Comparison of ENCODE assay signal across 11 cellular contexts in genomic region chr18:7945882-7946281, GRCh38.
DNase-seq lines count a peak whose midpoint lies in the region; ATAC-seq and TF ChIP-seq lines count a peak whose summit lies in the region.
"Had no signal": no experiment of that assay in that cellular context is flagged by ENCODE, and none has a peak within 500 bp of the region (broad histone marks: within the 10 kb centered on the region; RNA-seq: fewer than 3 reads in every experiment).

No MANE protein-coding gene starts in this region.

- intact Hi-C loops in left lung (cut with DNase I): no loop called here

- TF ChIP-seq CTCF in brain (conservative IDR thresholded peaks at IDR 0.05) (no peak), left lung (IDR thresholded peaks at IDR 0.05) (no peak)

- H3K79me2 ChIP-seq in ACC112 (ENCODE audit: control insufficient read depth, insufficient read depth, low read length, unreplicated experiment): no peaks in the 10 kb centered on the region

- H3K4me1 Mint-ChIP-seq in brain: peaks cover 56% of the 10 kb centered on the region

- H3K4me3 Mint-ChIP-seq in brain: peak overlapping the region; percentile 4 to 87 (median 75)

- DNase-seq in left lung: no peak
- DNase-seq in NCI-H146 (lab: John Stamatoyannopoulos, UW): no peak
- no peak for DNase-seq in NCI-H446 treated with DMSO at 0.1 percent for 48 hours (lab: John Stamatoyannopoulos, UW)
- no peak for DNase-seq in DMS79 treated with DMSO at 0.1 percent for 48 hours (lab: John Stamatoyannopoulos, UW)
- DNase-seq: activated CD4-positive, alpha-beta T cell treated with anti-CD3 and anti-CD28 coated beads, Interleukin-2, amount 50 U/mL, for 1 hour; psoas muscle had no signal

- no peaks in the 10 kb centered on the region for H3K9me3 ChIP-seq in left lung
- H3K9me3 ChIP-seq: psoas muscle had no signal

- ATAC-seq in HG03432 (IDR thresholded peaks at IDR 0.05; ENCODE audit: unreplicated experiment): peak; percentile 66
- ATAC-seq in left lung: peak; percentile 87
- no peak for ATAC-seq in HG03565 (IDR thresholded peaks at IDR 0.05; ENCODE audit: unreplicated experiment)
- ATAC-seq: psoas muscle had no signal

- H3K4me1 ChIP-seq in ACC112 (ENCODE audit: control insufficient read depth, insufficient read depth, low read length, unreplicated experiment): peaks cover 51% of the 10 kb centered on the region
- peaks cover 9 to 13% of the 10 kb centered on the region in 2 donors for H3K4me1 ChIP-seq in left lung

- H3K27me3 ChIP-seq in ACC112 (ENCODE audit: insufficient read depth, low read length) (no peaks in the 10 kb centered on the region), left lung (no peaks in the 10 kb centered on the region)

- peak overlapping the region; percentile 56 for H2AFZ ChIP-seq in ACC112 (ENCODE audit: low read length, unreplicated experiment)

- peaks cover 6% of the 10 kb centered on the region for H3K36me3 Mint-ChIP-seq in brain

- H3K27ac Mint-ChIP-seq in brain: peak overlapping the region in 4 of 5 experiments; percentile 88 to 96 (median 90)

- no peaks in the 10 kb centered on the region for H3K9me3 Mint-ChIP-seq in brain

- H3K36me3 ChIP-seq in ACC112 (ENCODE audit: insufficient read depth, low read length) (no peaks in the 10 kb centered on the region; the same call in 1 of the 2 replicates), left lung (no peaks in the 10 kb centered on the region)

- H3K27me3 Mint-ChIP-seq in brain: no peaks in the 10 kb centered on the region

- peak overlapping the region; percentile 86 for H3K27ac ChIP-seq in ACC112 (ENCODE audit: low read depth, low read length)
- peak overlapping the region; percentile 52 to 62 for H3K27ac ChIP-seq in left lung
- H3K27ac ChIP-seq: C4-2B, psoas muscle had no signal

- H3K4me3 ChIP-seq in ACC112 (ENCODE audit: low read depth, low read length) (peak overlapping the region; percentile 67; the same call in 1 of the 2 replicates), left lung (no peak overlapping the region)
- H3K4me3 ChIP-seq: psoas muscle had no signal
